1 cellular context compared by ENCODE assay signal in genomic region chr6:26421259-26422144, GRCh38.
A peak's percentile ranks its signal among the peaks of the same experiment; 100 is the strongest.
TF ChIP-seq lines count a peak whose summit lies in the region.

No MANE protein-coding gene starts in this region.

TF ChIP-seq in HEK293, 187 proteins besides CTCF, POLR2A, EP300 and RAD21 (continued from another document):
- TF ChIP-seq ZNF214 (tag by site-specific recombination; IDR thresholded peaks at IDR 0.05; ENCODE audit: borderline replicate concordance) (no peak), SALL2 (tag by site-specific recombination; IDR thresholded peaks at IDR 0.05; ENCODE audit: borderline replicate concordance) (no peak), ZNF571 (tag by site-specific recombination; IDR thresholded peaks at IDR 0.05) (no peak), ZNF692 (tag by site-specific recombination; IDR thresholded peaks at IDR 0.05) (peak; percentile 87), ZNF202 (tag by site-specific recombination; IDR thresholded peaks at IDR 0.05; ENCODE audit: borderline replicate concordance) (no peak), ZNF529 (tag by site-specific recombination; IDR thresholded peaks at IDR 0.05; ENCODE audit: insufficient replicate concordance) (no peak), ZNF426 (tag by site-specific recombination; IDR thresholded peaks at IDR 0.05) (no peak), ZNF645 (tag by site-specific recombination; IDR thresholded peaks at IDR 0.05) (no peak), ZNF664 (tag by site-specific recombination; IDR thresholded peaks at IDR 0.05) (no peak), ZNF121 (tag by site-specific recombination; IDR thresholded peaks at IDR 0.05) (no peak), HOXD13 (CRISPR knock-in tag; IDR thresholded peaks at IDR 0.05; ENCODE audit: borderline replicate concordance) (no peak), ZNF366 (tag by site-specific recombination; conservative IDR thresholded peaks at IDR 0.05) (peak; percentile 49), ZNF624 (tag by site-specific recombination; IDR thresholded peaks at IDR 0.05) (no peak), ZNF76 (tag by site-specific recombination; IDR thresholded peaks at IDR 0.05; ENCODE audit: borderline replicate concordance, low read depth) (peak; percentile 68; the same call in 1 of the 2 replicates), ZNF610 (tag by site-specific recombination; IDR thresholded peaks at IDR 0.05; ENCODE audit: borderline replicate concordance) (0 out of 2 replicates have a peak, but pooled peaks have one; percentile 24), ZBTB49 (tag by site-specific recombination; IDR thresholded peaks at IDR 0.05; ENCODE audit: low read depth) (no peak), ZNF843 (tag by site-specific recombination; IDR thresholded peaks at IDR 0.05) (no peak), OVOL3 (tag by site-specific recombination; IDR thresholded peaks at IDR 0.05) (no peak), YY2 (tag by site-specific recombination; IDR thresholded peaks at IDR 0.05) (no peak), SP3 (tag by site-specific recombination; IDR thresholded peaks at IDR 0.05) (peak; percentile 64), ZNF580 (tag by site-specific recombination; IDR thresholded peaks at IDR 0.05) (peak; percentile 91), ZBTB44 (tag by site-specific recombination; IDR thresholded peaks at IDR 0.05) (no peak), KLF8 (tag by site-specific recombination; IDR thresholded peaks at IDR 0.05) (no peak; the same call in 1 of the 2 replicates), ZNF501 (tag by site-specific recombination; IDR thresholded peaks at IDR 0.05) (0 out of 2 replicates have a peak, but pooled peaks have one; percentile 28), ZXDB (tag by site-specific recombination; IDR thresholded peaks at IDR 0.05) (peak; percentile 30; the same call in 1 of the 2 replicates), ZNF785 (tag by site-specific recombination; IDR thresholded peaks at IDR 0.05) (no peak), ZNF513 (tag by site-specific recombination; IDR thresholded peaks at IDR 0.05) (no peak), ZNF335 (tag by site-specific recombination; conservative IDR thresholded peaks at IDR 0.05) (peak; percentile 92)
